Comparison of ENCODE assay signal across 26 cellular contexts in the genomic region with DNA sequence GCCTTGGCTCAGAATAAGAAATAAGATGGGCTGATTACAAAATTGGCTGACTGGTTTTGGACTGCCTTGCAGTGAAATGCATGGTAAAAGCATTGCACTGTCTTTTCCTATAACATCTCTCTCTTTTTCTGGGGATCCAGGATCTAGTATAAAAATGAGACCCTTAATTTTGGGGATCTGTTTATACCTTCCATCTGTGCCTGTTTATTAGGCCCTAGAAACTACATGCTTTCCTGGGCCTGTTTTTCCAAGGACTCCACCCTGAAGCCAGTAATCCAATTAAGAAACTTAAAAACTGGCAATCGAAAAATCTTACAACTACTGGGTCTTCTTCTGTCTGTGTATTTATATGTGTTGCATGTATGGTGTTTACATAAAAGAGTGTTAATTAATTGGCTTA. TPM values are rescaled to one million over a fixed set of nuclear protein-coding genes. Genes with fewer than 3 reads are reported as not detected.
DNase-seq lines count a peak whose midpoint lies in the region; ATAC-seq, FAIRE-seq and TF ChIP-seq lines count a peak whose summit lies in the region.
"Had no signal": no experiment of that assay in that cellular context is flagged by ENCODE, and none has a peak within 500 bp of the region (broad histone marks: within the 10 kb centered on the region; RNA-seq: fewer than 3 reads in every experiment).

No MANE protein-coding gene starts in this region.

- H3K36me3 ChIP-seq in DND-41 (ENCODE audit: insufficient read depth, low read length) = no peaks in the 10 kb centered on the region
- H3K36me3 ChIP-seq in HCT116 (ENCODE audit: control insufficient read depth in 1 of 2, insufficient read depth in 2 of 2, low read length in 2 of 2) = no peaks in the 10 kb centered on the region
- no peaks in the 10 kb centered on the region for H3K36me3 ChIP-seq in kidney (ENCODE audit: control insufficient read depth in 1 of 2, insufficient read depth in 2 of 2, low read length in 2 of 2)
- H3K36me3 ChIP-seq: BE2C had no signal

- CTCF ChIA-PET in HCT116 (lab: Charles Lee) = no interaction called here

- H3K79me2 ChIP-seq in DND-41 (ENCODE audit: insufficient read depth, low read length) (no peaks in the 10 kb centered on the region; the same call in 1 of the 2 replicates), HCT116 (ENCODE audit: insufficient read depth, low read length) (no peaks in the 10 kb centered on the region)

- H4K20me1 ChIP-seq in DND-41 (ENCODE audit: insufficient read depth, low read length) (no peaks in the 10 kb centered on the region), HCT116 (ENCODE audit: insufficient read depth) (no peaks in the 10 kb centered on the region)
- H4K20me1 ChIP-seq: BLaER1 treated with 17β-estradiol and CSF1 and Interleukin-3, amounts not matched to agents 10 nM and 100 nM had no signal

- no peaks in the 10 kb centered on the region for H3K27me3 Mint-ChIP-seq in endothelial cell (ENCODE audit: unreplicated experiment)
- H3K27me3 Mint-ChIP-seq: CD4-positive, alpha-beta T cell had no signal

- POLR2A ChIA-PET in HCT116 (lab: Charles Lee) = no interaction called here

- TF ChIP-seq CTCF in DND-41 (IDR thresholded peaks at IDR 0.05; ENCODE audit: borderline replicate concordance, extremely low read depth, low read length, poor library complexity, severe bottlenecking) (no peak), HCT116 (IDR thresholded peaks at IDR 0.05 in 2 of 3, conservative IDR thresholded peaks at IDR 0.05 in 1 of 3; ENCODE audit: borderline replicate concordance in 1 of 3, insufficient read depth in 1 of 3, low read depth in 2 of 3, low read length in 2 of 3) (no peak), endothelial cell (IDR thresholded peaks at IDR 0.05; ENCODE audit: unreplicated experiment) (no peak), kidney (IDR thresholded peaks at IDR 0.05; ENCODE audit: borderline replicate concordance, extremely low read depth, insufficient read depth) (no peak)

- DNase-seq in DND-41 (peak; percentile 28), HCT116 (ENCODE audit: low read depth, low spot score) (no peak), astrocyte of the hippocampus (ENCODE audit: low read depth, low spot score) (peak; percentile 19), endothelial cell (ENCODE audit: low spot score) (peak; percentile 29), glomerular visceral epithelial cell (ENCODE audit: extremely low spot score) (no peak), kidney (no peak), GOT3 (lab: John Stamatoyannopoulos, UW) (no peak), NCI-H526 (lab: John Stamatoyannopoulos, UW) (no peak)
- DNase-seq: 8988T; ACHN; AML-193; BE2C; Calu3; CD4-positive, alpha-beta T cell; CD8-positive, alpha-beta memory T cell; DMS53; DMS79 treated with DMSO at 0.1 percent for 48 hours; H7; HCEC 1CT; HFFc6 had no signal

- ATAC-seq in DND-41 (ENCODE audit: insufficient read depth, low read depth) = no peak
- no peak for ATAC-seq in HCT116
- ATAC-seq: A549 had no signal

- H3K27me3 ChIP-seq in DND-41 (ENCODE audit: insufficient read depth, low read length, poor library complexity) (no peaks in the 10 kb centered on the region), HCT116 (ENCODE audit: insufficient read depth, low read length) (no peaks in the 10 kb centered on the region)
- H3K27me3 ChIP-seq: BLaER1 treated with 17β-estradiol and CSF1 and Interleukin-3, amounts not matched to agents 10 nM and 100 nM had no signal

- no peak for TF ChIP-seq POLR2A in HCT116 (IDR thresholded peaks at IDR 0.05; ENCODE audit: borderline replicate concordance, extremely low read depth, insufficient read depth, insufficient read length)

- no peak overlapping the region for H3K4me3 Mint-ChIP-seq in endothelial cell (ENCODE audit: unreplicated experiment)
- H3K4me3 Mint-ChIP-seq: CD14-positive monocyte; CD4-positive, alpha-beta T cell; CD8-positive, alpha-beta memory T cell; HFFc6 had no signal

- FAIRE-seq in kidney (lab: Jason Lieb, UNC) = no peak
- FAIRE-seq: A549, GM12892, GM19239, H1 had no signal

- H3K4me1 ChIP-seq in DND-41 (ENCODE audit: insufficient read depth, low read length) = peaks cover 35% of the 10 kb centered on the region
- peaks cover under 1 to 3% of the 10 kb centered on the region in 2 experiments; a peak in 3 of 4 replicates for H3K4me1 ChIP-seq in HCT116 (ENCODE audit: control insufficient read depth in 1 of 2, insufficient read depth in 2 of 2, low read length in 2 of 2)
- H3K4me1 ChIP-seq in kidney (ENCODE audit: control insufficient read depth in 1 of 2, insufficient read depth in 1 of 2, low read depth in 1 of 2, low read length in 2 of 2) = no peaks in the 10 kb centered on the region
- H3K4me1 ChIP-seq: BE2C had no signal

- no TSS peak for BruUV-seq in HCT116 (replicated peaks; lab: Mats Ljungman, UMichigan)

- H3K4me3 ChIP-seq in DND-41 (ENCODE audit: low read depth in 1 of 2, low read length in 2 of 2) (no peak overlapping the region), HCT116 (replicated peaks in 1 of 2; ENCODE audit: low read depth in 1 of 2, low read length in 2 of 2) (no peak overlapping the region), kidney (ENCODE audit: low read length in 2 of 2) (no peak overlapping the region)
- H3K4me3 ChIP-seq: A549; BLaER1 treated with 17β-estradiol and CSF1 and Interleukin-3, amounts not matched to agents 10 nM and 100 nM had no signal

- H3K4me2 ChIP-seq in DND-41 (ENCODE audit: insufficient read depth, low read length) (no peak overlapping the region), HCT116 (ENCODE audit: low read length) (no peak overlapping the region)
- H3K4me2 ChIP-seq: A549; BLaER1 treated with 17β-estradiol and CSF1 and Interleukin-3, amounts not matched to agents 10 nM and 100 nM had no signal

- H3K4me1 Mint-ChIP-seq in endothelial cell (ENCODE audit: unreplicated experiment) = no peaks in the 10 kb centered on the region
- H3K4me1 Mint-ChIP-seq: CD14-positive monocyte; CD8-positive, alpha-beta memory T cell had no signal

- H3K9ac ChIP-seq in DND-41 (ENCODE audit: low read depth, low read length) (no peak overlapping the region), HCT116 (ENCODE audit: low read length) (no peak overlapping the region), kidney (ENCODE audit: low read length in 2 of 2) (no peak overlapping the region)
- H3K9ac ChIP-seq: BLaER1 treated with 17β-estradiol and CSF1 and Interleukin-3, amounts not matched to agents 10 nM and 100 nM had no signal

- H3K27ac ChIP-seq in DND-41 (ENCODE audit: low read length) = no peak overlapping the region
- H3K27ac ChIP-seq in HCT116 (ENCODE audit: low read depth, low read length) = no peak overlapping the region
- no peak overlapping the region for H3K27ac ChIP-seq in kidney (ENCODE audit: low read depth in 2 of 2, low read length in 2 of 2)
- H3K27ac ChIP-seq: A549; BLaER1 treated with 17β-estradiol and CSF1 and Interleukin-3, amounts not matched to agents 10 nM and 100 nM had no signal

- RAD21 ChIA-PET in HCT116 (lab: Charles Lee; ENCODE audit: low non-redundant PET in 1 of 2, low total read pairs in 2 of 2, uncharacterized antibody in 2 of 2, unreplicated experiment in 2 of 2) = no interaction called here

- intact Hi-C loops in HCT116 (cut with micrococcal nuclease) = no loop called here
- intact Hi-C loops in kidney (cut with DNase I) = no loop called here

- no peaks in the 10 kb centered on the region for H3K9me2 ChIP-seq in HCT116 (ENCODE audit: insufficient read depth)

- no peak overlapping the region for H3K27ac Mint-ChIP-seq in endothelial cell (ENCODE audit: unreplicated experiment)
- H3K27ac Mint-ChIP-seq: CD14-positive monocyte; CD4-positive, alpha-beta T cell; CD8-positive, alpha-beta memory T cell; HFFc6 had no signal

- H3K9me3 ChIP-seq in DND-41 (ENCODE audit: insufficient read depth, low read length, severe bottlenecking) (peaks cover 39% of the 10 kb centered on the region), HCT116 (ENCODE audit: control insufficient read depth in 1 of 2, insufficient read depth in 1 of 2, low read depth in 1 of 2, low read length in 2 of 2) (peaks cover 8 to 19% of the 10 kb centered on the region in 2 experiments; a peak in 3 of 4 replicates), kidney (ENCODE audit: control insufficient read depth in 1 of 2, low read length in 2 of 2) (no peaks in the 10 kb centered on the region)
- H3K9me3 ChIP-seq: BE2C had no signal

- no peaks in the 10 kb centered on the region for H3K36me3 Mint-ChIP-seq in endothelial cell (ENCODE audit: low read depth, unreplicated experiment)
- H3K36me3 Mint-ChIP-seq: CD14-positive monocyte had no signal

- no peak for TF ChIP-seq RAD21 in HCT116 (IDR thresholded peaks at IDR 0.05; ENCODE audit: low read depth)

- H2AFZ ChIP-seq in DND-41 (ENCODE audit: low read depth, low read length) (no peak overlapping the region), HCT116 (ENCODE audit: low read depth, low read length, poor library complexity, severe bottlenecking) (no peak overlapping the region)

- no peaks in the 10 kb centered on the region for H3K9me3 Mint-ChIP-seq in endothelial cell (ENCODE audit: unreplicated experiment)
- H3K9me3 Mint-ChIP-seq: CD4-positive, alpha-beta T cell had no signal

TF ChIP-seq in HCT116, 20 proteins besides CTCF, POLR2A, EP300 and RAD21:
- TF ChIP-seq TCF7L2 (IDR thresholded peaks at IDR 0.05; ENCODE audit: borderline replicate concordance, extremely low read depth, insufficient read depth, insufficient read length) = no peak
- TF ChIP-seq EZH2 (IDR thresholded peaks at IDR 0.05) = no peak
- no peak for TF ChIP-seq JUND (IDR thresholded peaks at IDR 0.05)
- TF ChIP-seq CBX3 (IDR thresholded peaks at IDR 0.05; ENCODE audit: low read depth) = peak; percentile 58; the same call in 1 of the 2 replicates
- no peak for TF ChIP-seq EGR1 (IDR thresholded peaks at IDR 0.05; ENCODE audit: low read depth)

RNA-seq across cellular contexts. Expression of a gene that starts 14.5 kb away (rescaled TPM):
- total RNA-seq in HCT116 (2021; ENCODE audit: unreplicated experiment) (not detected), endothelial cell (ENCODE audit: unreplicated experiment) (not detected), kidney (not detected)
- polyA plus RNA-seq in HCT116 (2012) = not detected in 2 replicates
- not detected for polyA plus RNA-seq in kidney (ENCODE audit: insufficient read depth, low read depth, low replicate concordance)
- total RNA-seq: Calu3; CD4-positive, alpha-beta T cell; CD8-positive, alpha-beta memory T cell; H1; H7; HFFc6 had no signal
- polyA plus RNA-seq: A549; CD14-positive monocyte; CD8-positive, alpha-beta memory T cell had no signal

Comparison
In these comparisons a context has a peak if more than half of its experiments do, and no peak if none do; other contexts are left out.
1. DNase-seq: peak in DND-41 (single experiment), astrocyte of the hippocampus (single experiment) and endothelial cell (single experiment); none in HCT116 (single experiment), glomerular visceral epithelial cell (single experiment), kidney (single experiment), GOT3 (single experiment) and NCI-H526 (0 of 2).